ENCODE assay signal across 9 cellular contexts in the genomic region with DNA sequence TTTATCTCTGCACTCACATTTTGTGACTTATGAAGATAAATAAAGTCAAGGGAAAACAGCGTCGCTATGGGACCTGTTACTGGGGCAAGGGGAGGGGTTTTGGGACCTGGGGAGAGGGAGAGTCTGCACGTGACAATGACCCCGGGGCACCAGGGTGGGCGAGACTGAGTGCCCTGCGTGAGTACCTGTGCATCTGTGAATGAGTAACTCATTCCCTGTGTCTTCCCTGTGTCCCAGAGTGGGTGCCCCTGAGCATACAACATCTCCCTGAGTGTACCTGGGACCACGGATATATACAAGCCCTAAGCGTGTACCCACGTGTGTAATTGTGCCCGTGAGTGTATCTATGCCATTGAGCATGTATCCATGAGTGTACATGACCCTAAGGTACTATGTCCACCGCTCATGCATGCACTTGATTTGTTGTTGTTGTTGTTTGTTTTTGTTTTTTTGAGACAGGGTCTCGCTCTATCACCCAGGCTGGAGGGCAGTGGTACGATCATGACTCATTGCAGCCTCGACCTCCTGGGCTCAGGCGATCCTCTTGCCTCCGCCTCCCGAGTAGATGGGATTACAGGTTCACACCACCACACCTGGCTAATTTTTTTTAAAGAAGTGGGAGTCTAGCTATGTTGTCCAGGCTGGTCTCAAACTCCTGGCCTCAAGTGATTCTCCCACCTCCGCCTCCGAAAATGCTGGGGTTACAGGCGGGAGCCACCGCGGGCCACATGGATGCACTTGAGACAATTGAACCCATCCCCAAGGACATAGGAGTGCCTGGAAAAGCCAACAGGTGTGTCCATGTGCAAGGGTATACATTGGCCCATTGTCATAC. TPM values are rescaled to one million over a fixed set of nuclear protein-coding genes. Genes with fewer than 3 reads are reported as not detected.
DNase-seq lines count a peak whose midpoint lies in the region; ATAC-seq and TF ChIP-seq lines count a peak whose summit lies in the region.
"Had no signal": no experiment of that assay in that cellular context is flagged by ENCODE, and none has a peak within 500 bp of the region (broad histone marks: within the 10 kb centered on the region; RNA-seq: fewer than 3 reads in every experiment).

No MANE protein-coding gene starts in this region.

- peak overlapping the region; percentile 100 for H3K4me3 ChIP-seq in thoracic aorta

- no peak for ATAC-seq in activated T-cell treated with anti-CD3 and anti-CD28 coated beads, Interleukin-2, amount 50 U/mL, for 72 hours (replicated peaks in 1 of 2)
- no peak for ATAC-seq in activated naive CD4-positive, alpha-beta T cell treated with anti-CD3 and anti-CD28 coated beads, Interleukin-2, amount 50 U/mL, for 72 hours
- ATAC-seq in thoracic aorta (ENCODE audit: insufficient number of reproducible peaks, low FRiP score, low read depth) (no peak), GM18502 (IDR thresholded peaks at IDR 0.05; ENCODE audit: poor library complexity, unreplicated experiment) (no peak)

- H3K9me3 Mint-ChIP-seq in activated T-cell treated with anti-CD3 and anti-CD28 coated beads, Interleukin-2, amount 50 U/mL, for 72 hours = no peaks in the 10 kb centered on the region
- no peaks in the 10 kb centered on the region for H3K9me3 Mint-ChIP-seq in activated naive CD4-positive, alpha-beta T cell treated with anti-CD3 and anti-CD28 coated beads, Interleukin-2, amount 50 U/mL, for 72 hours

- H3K27ac ChIP-seq in layer of hippocampus (ENCODE audit: low read depth, low read length) (peak overlapping the region; percentile 73), thoracic aorta (no peak overlapping the region)

- peaks cover 0 to 4% of the 10 kb centered on the region in 2 donors for H3K36me3 Mint-ChIP-seq in activated T-cell treated with anti-CD3 and anti-CD28 coated beads, Interleukin-2, amount 50 U/mL, for 72 hours (ENCODE audit: insufficient read depth in 2 of 2)
- H3K36me3 Mint-ChIP-seq in activated naive CD4-positive, alpha-beta T cell treated with anti-CD3 and anti-CD28 coated beads, Interleukin-2, amount 50 U/mL, for 72 hours = peaks cover 5 to 12% of the 10 kb centered on the region in 2 donors

- peaks cover 26% of the 10 kb centered on the region for H3K27me3 Mint-ChIP-seq in activated T-cell treated with anti-CD3 and anti-CD28 coated beads, Interleukin-2, amount 50 U/mL, for 72 hours (ENCODE audit: low read depth)

- no peak for TF ChIP-seq CTCF in thoracic aorta (IDR thresholded peaks at IDR 0.05)

- no peaks in the 10 kb centered on the region for H3K9me3 ChIP-seq in thoracic aorta

- peak overlapping the region; percentile 32 for H3K27ac Mint-ChIP-seq in activated T-cell treated with anti-CD3 and anti-CD28 coated beads, Interleukin-2, amount 50 U/mL, for 72 hours
- peak overlapping the region; percentile 15 to 91 for H3K27ac Mint-ChIP-seq in activated naive CD4-positive, alpha-beta T cell treated with anti-CD3 and anti-CD28 coated beads, Interleukin-2, amount 50 U/mL, for 72 hours

- no peak for DNase-seq in activated T-cell treated with anti-CD3 and anti-CD28 coated beads, Interleukin-2, amount 50 U/mL, for 72 hours
- DNase-seq in activated T-cell treated with anti-CD3 and anti-CD28 coated beads, Interleukin-2, amount 50 U/mL, for 48 hours = no peak
- no peak for DNase-seq in activated naive CD4-positive, alpha-beta T cell treated with anti-CD3 and anti-CD28 coated beads, Interleukin-2, amount 50 U/mL, for 72 hours (ENCODE audit: low spot score in 2 of 2)
- DNase-seq in thoracic aorta (ENCODE audit: low spot score) = no peak
- DNase-seq in foreskin melanocyte = no peak
- DNase-seq in EL = no peak

- peaks cover 5 to 17% of the 10 kb centered on the region in 2 donors for H3K4me1 ChIP-seq in thoracic aorta (ENCODE audit: control insufficient read depth in 1 of 2, low read depth in 2 of 2)

- H3K27me3 ChIP-seq in layer of hippocampus (ENCODE audit: control insufficient read depth, insufficient read depth, low read length) (peaks cover 6% of the 10 kb centered on the region), thoracic aorta (replicated peaks; ENCODE audit: insufficient read depth) (no peaks in the 10 kb centered on the region)

- peak overlapping the region; percentile 48 to 67 for H3K4me3 Mint-ChIP-seq in activated T-cell treated with anti-CD3 and anti-CD28 coated beads, Interleukin-2, amount 50 U/mL, for 72 hours

- H3K36me3 ChIP-seq in thoracic aorta = peaks cover 19% of the 10 kb centered on the region

- H3K4me1 Mint-ChIP-seq in activated T-cell treated with anti-CD3 and anti-CD28 coated beads, Interleukin-2, amount 50 U/mL, for 72 hours (ENCODE audit: low read depth) = peaks cover 42% of the 10 kb centered on the region

RNA-seq across cellular contexts. Expression of gene TRAPPC5, which starts 0.6 kb away (rescaled TPM):
- 10 to 100 TPM; 73.0 to 78.2 TPM for total RNA-seq in activated T-cell treated with anti-CD3 and anti-CD28 coated beads, Interleukin-2, amount 50 U/mL, for 72 hours
- total RNA-seq in activated naive CD4-positive, alpha-beta T cell treated with anti-CD3 and anti-CD28 coated beads, Interleukin-2, amount 50 U/mL, for 72 hours = 10 to 100 TPM; 58.9 to 84.4 TPM
- total RNA-seq in thoracic aorta = 10 to 100 TPM; 69.8 to 70.0 TPM

RNA-seq across cellular contexts. Expression of gene MCEMP1, which starts 3.1 kb away (rescaled TPM):
- not detected for total RNA-seq in activated T-cell treated with anti-CD3 and anti-CD28 coated beads, Interleukin-2, amount 50 U/mL, for 72 hours
- not detected for total RNA-seq in activated naive CD4-positive, alpha-beta T cell treated with anti-CD3 and anti-CD28 coated beads, Interleukin-2, amount 50 U/mL, for 72 hours
- under 1 TPM in 1 of 2 donors, not detected in 1; 0.92 TPM for total RNA-seq in thoracic aorta
- total RNA-seq: Daoy had no signal

RNA-seq across cellular contexts. Expression of gene RETN, which starts 11.1 kb away (rescaled TPM):
- not detected for total RNA-seq in activated T-cell treated with anti-CD3 and anti-CD28 coated beads, Interleukin-2, amount 50 U/mL, for 72 hours
- total RNA-seq in activated naive CD4-positive, alpha-beta T cell treated with anti-CD3 and anti-CD28 coated beads, Interleukin-2, amount 50 U/mL, for 72 hours = not detected
- total RNA-seq in thoracic aorta = not detected
- total RNA-seq: Daoy had no signal

RNA-seq across cellular contexts. Expression of gene FCER2, which starts 21.9 kb away (rescaled TPM):
- 1 to 10 TPM; 2.3 to 7.7 TPM for total RNA-seq in activated T-cell treated with anti-CD3 and anti-CD28 coated beads, Interleukin-2, amount 50 U/mL, for 72 hours
- under 1 TPM; 0.56 to 0.57 TPM for total RNA-seq in activated naive CD4-positive, alpha-beta T cell treated with anti-CD3 and anti-CD28 coated beads, Interleukin-2, amount 50 U/mL, for 72 hours
- 1 to 10 TPM; 1.4 to 1.5 TPM for total RNA-seq in thoracic aorta
- total RNA-seq: Daoy had no signal

RNA-seq across cellular contexts. Expression of gene STXBP2, which starts 43.1 kb away (rescaled TPM):
- 100 to 1,000 TPM; 132 TPM for total RNA-seq in activated T-cell treated with anti-CD3 and anti-CD28 coated beads, Interleukin-2, amount 50 U/mL, for 72 hours
- total RNA-seq in activated naive CD4-positive, alpha-beta T cell treated with anti-CD3 and anti-CD28 coated beads, Interleukin-2, amount 50 U/mL, for 72 hours = 100 to 1,000 TPM; 103 to 111 TPM
- total RNA-seq in thoracic aorta = 10 to 100 TPM; 20.2 to 23.4 TPM
